In genomic region chr2:234406085-234406484, GRCh38 we compare ENCODE assay signal across 1 cellular context.
TF ChIP-seq lines count a peak whose summit lies in the region.

No MANE protein-coding gene starts in this region.

TF ChIP-seq in SK-N-SH treated with all-trans-retinoic acid at 6 μM for 48 hours, 23 proteins besides CTCF, POLR2A, EP300 and RAD21 (continued from another document):
- TF ChIP-seq CSRNP3 (CRISPR knock-in tag; IDR thresholded peaks at IDR 0.05) = no peak
- TF ChIP-seq SNAI2 (CRISPR knock-in tag; IDR thresholded peaks at IDR 0.05) = no peak
- TF ChIP-seq ZFP30 (CRISPR knock-in tag; IDR thresholded peaks at IDR 0.05) = no peak
- TF ChIP-seq ARNTL (CRISPR knock-in tag; IDR thresholded peaks at IDR 0.05; ENCODE audit: borderline replicate concordance, low read depth) = no peak
TF ChIP-seq in SK-N-SH treated with all-trans-retinoic acid at 6 μM for 48 hours: peak in this region for 0.
